1 cellular context compared by ENCODE assay signal in the genomic region with DNA sequence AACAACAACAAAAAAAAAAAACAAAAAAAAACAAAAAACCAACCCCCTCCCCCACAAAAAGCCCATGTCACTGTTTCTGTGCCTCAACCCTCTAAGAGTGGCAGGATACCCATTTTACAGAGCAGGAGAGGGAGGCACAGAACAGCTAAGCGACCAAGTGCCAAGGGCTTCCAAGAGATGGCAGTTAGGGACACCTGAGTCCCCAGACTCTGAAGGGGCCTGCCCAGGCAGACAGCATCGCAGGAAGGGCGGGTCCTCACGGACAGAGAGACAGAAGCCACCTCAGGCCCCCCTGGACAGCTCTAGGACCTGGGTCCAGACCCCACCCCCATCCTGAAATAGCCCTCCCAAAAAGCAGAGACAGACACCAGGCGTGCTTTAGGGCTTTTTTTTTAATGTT.
TF ChIP-seq lines count a peak whose summit lies in the region.

No MANE protein-coding gene starts in this region.

TF ChIP-seq in GM12878, 131 proteins besides CTCF, POLR2A, EP300 and RAD21:
- no peak for TF ChIP-seq RUNX3 (IDR thresholded peaks at IDR 0.05; ENCODE audit: low read length)
- TF ChIP-seq, protein P1, sequence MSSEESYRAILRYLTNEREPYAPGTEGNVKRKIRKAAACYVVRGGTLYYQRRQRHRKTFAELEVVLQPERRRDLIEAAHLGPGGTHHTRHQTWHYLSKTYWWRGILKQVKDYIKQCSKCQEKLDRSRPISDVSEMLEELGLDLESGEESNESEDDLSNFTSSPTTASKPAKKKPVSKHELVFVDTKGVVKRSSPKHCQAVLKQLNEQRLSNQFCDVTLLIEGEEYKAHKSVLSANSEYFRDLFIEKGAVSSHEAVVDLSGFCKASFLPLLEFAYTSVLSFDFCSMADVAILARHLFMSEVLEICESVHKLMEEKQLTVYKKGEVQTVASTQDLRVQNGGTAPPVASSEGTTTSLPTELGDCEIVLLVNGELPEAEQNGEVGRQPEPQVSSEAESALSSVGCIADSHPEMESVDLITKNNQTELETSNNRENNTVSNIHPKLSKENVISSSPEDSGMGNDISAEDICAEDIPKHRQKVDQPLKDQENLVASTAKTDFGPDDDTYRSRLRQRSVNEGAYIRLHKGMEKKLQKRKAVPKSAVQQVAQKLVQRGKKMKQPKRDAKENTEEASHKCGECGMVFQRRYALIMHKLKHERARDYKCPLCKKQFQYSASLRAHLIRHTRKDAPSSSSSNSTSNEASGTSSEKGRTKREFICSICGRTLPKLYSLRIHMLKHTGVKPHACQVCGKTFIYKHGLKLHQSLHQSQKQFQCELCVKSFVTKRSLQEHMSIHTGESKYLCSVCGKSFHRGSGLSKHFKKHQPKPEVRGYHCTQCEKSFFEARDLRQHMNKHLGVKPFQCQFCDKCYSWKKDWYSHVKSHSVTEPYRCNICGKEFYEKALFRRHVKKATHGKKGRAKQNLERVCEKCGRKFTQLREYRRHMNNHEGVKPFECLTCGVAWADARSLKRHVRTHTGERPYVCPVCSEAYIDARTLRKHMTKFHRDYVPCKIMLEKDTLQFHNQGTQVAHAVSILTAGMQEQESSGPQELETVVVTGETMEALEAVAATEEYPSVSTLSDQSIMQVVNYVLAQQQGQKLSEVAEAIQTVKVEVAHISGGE (CRISPR knock-in tag; IDR thresholded peaks at IDR 0.05): no peak
- no peak for TF ChIP-seq NR2F1 (conservative IDR thresholded peaks at IDR 0.05)
- no peak for TF ChIP-seq FOS (IDR thresholded peaks at IDR 0.05; ENCODE audit: borderline replicate concordance, extremely low read depth, insufficient read length)
- TF ChIP-seq SMARCA5 (IDR thresholded peaks at IDR 0.05): no peak
